Comparison of ENCODE assay signal across 26 cellular contexts in the genomic region with DNA sequence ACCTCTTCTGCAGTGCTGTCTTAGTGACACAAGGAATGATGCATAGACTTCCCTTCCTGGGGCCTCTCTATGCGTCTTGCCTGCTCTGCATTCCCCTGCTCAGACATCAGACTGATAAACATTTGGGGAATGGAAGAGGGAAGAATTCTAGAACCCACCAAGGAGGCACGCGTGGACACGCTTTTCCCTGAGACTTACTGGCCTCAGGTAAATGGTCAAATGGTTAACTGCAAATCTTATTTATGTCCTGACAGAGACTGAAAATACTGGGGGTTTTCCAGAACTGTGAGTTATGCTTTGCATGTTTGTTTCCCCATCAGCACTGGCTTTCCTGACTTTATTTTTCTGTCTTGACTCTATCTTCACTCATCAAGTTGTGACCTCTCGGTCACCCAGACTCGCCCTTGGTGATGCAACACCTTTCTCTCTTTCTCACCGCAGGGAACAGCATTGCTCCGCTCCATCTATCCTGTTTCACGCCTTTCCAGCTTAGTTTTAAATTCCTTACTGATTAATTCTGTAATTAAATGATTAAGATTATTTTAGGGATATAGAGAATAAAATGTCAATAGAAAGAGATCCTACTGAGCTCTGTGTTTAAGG.
DNase-seq lines count a peak whose midpoint lies in the region; ATAC-seq and TF ChIP-seq lines count a peak whose summit lies in the region.
"Had no signal": no experiment of that assay in that cellular context is flagged by ENCODE, and none has a peak within 500 bp of the region (broad histone marks: within the 10 kb centered on the region; RNA-seq: fewer than 3 reads in every experiment).

No MANE protein-coding gene starts in this region.

- H4K20me1 ChIP-seq in mammary epithelial cell (ENCODE audit: insufficient read depth, low read length) = no peaks in the 10 kb centered on the region
- H4K20me1 ChIP-seq: BLaER1 treated with 17β-estradiol and CSF1 and Interleukin-3, amounts not matched to agents 10 nM and 100 nM had no signal

- no peak overlapping the region for H3K4me3 ChIP-seq in mammary epithelial cell (replicated peaks in 1 of 3; ENCODE audit: insufficient read depth in 1 of 3, low read depth in 2 of 3, low read length in 3 of 3)
- H3K4me3 ChIP-seq: adrenal gland; BLaER1 treated with 17β-estradiol and CSF1 and Interleukin-3, amounts not matched to agents 10 nM and 100 nM; coronary artery; right lobe of liver; upper lobe of left lung had no signal

- H3K36me3 Mint-ChIP-seq in mesothelial cell of epicardium (no peaks in the 10 kb centered on the region), HFFc6 (ENCODE audit: low read depth) (no peaks in the 10 kb centered on the region), CD14-positive monocyte (no peaks in the 10 kb centered on the region)
- H3K36me3 Mint-ChIP-seq: activated CD8-positive, alpha-beta memory T cell treated with anti-CD3 and anti-CD28 coated beads, Interleukin-2, amount 10 ng/mL, durations not matched to agents 7 days and 5 days; stimulated activated effector memory CD8-positive, alpha-beta T cell treated with anti-CD3 and anti-CD28 coated beads, Interleukin-12 subunit alpha, Interleukin-12 subunit beta, amount 100 ng/mL, for 72 hours had no signal

- H3K4me1 Mint-ChIP-seq in mesothelial cell of epicardium (peaks cover 50% of the 10 kb centered on the region), HFFc6 (ENCODE audit: low read depth) (no peaks in the 10 kb centered on the region), CD14-positive monocyte (no peaks in the 10 kb centered on the region)
- H3K4me1 Mint-ChIP-seq: activated CD4-positive, alpha-beta T cell treated with anti-CD3 and anti-CD28 coated beads, Interleukin-2, amount 10 ng/mL, durations not matched to agents 7 days and 5 days; activated CD8-positive, alpha-beta memory T cell treated with anti-CD3 and anti-CD28 coated beads, Interleukin-2, amount 10 ng/mL, durations not matched to agents 7 days and 5 days; stimulated activated effector memory CD8-positive, alpha-beta T cell treated with anti-CD3 and anti-CD28 coated beads, Interleukin-12 subunit alpha, Interleukin-12 subunit beta, amount 100 ng/mL, for 72 hours had no signal

- CTCF ChIA-PET in mammary epithelial cell (lab: Charles Lee; ENCODE audit: low non-redundant PET) = no interaction called here

- peaks cover 5% of the 10 kb centered on the region for H3K4me1 ChIP-seq in mammary epithelial cell (ENCODE audit: insufficient read depth, low read length)
- H3K4me1 ChIP-seq: adrenal gland, right lobe of liver, upper lobe of left lung had no signal

- no peak overlapping the region for H2AFZ ChIP-seq in mammary epithelial cell (ENCODE audit: low read depth, low read length)

- H3K9me3 Mint-ChIP-seq in mesothelial cell of epicardium (no peaks in the 10 kb centered on the region), HFFc6 (no peaks in the 10 kb centered on the region), CD14-positive monocyte (peaks cover 0 to 3% (median 2%) of the 10 kb centered on the region in 7 donors)
- H3K9me3 Mint-ChIP-seq: activated CD4-positive, alpha-beta T cell treated with anti-CD3 and anti-CD28 coated beads, Interleukin-2, amount 10 ng/mL, durations not matched to agents 7 days and 5 days had no signal

- H3K27me3 ChIP-seq in mammary epithelial cell (ENCODE audit: insufficient read depth, low read length) = no peaks in the 10 kb centered on the region
- H3K27me3 ChIP-seq: adrenal gland; BLaER1 treated with 17β-estradiol and CSF1 and Interleukin-3, amounts not matched to agents 10 nM and 100 nM; right lobe of liver; upper lobe of left lung had no signal

- H3K27me3 Mint-ChIP-seq in mesothelial cell of epicardium (ENCODE audit: low read depth) = no peaks in the 10 kb centered on the region
- H3K27me3 Mint-ChIP-seq in HFFc6 (ENCODE audit: insufficient read depth) = peaks cover 28% of the 10 kb centered on the region
- H3K27me3 Mint-ChIP-seq in CD14-positive monocyte (ENCODE audit: low read depth in 3 of 3) = peaks cover 2 to 5% (median 3%) of the 10 kb centered on the region in 3 donors
- H3K27me3 Mint-ChIP-seq: activated CD4-positive, alpha-beta T cell treated with anti-CD3 and anti-CD28 coated beads, Interleukin-2, amount 10 ng/mL, durations not matched to agents 7 days and 5 days; activated CD8-positive, alpha-beta memory T cell treated with anti-CD3 and anti-CD28 coated beads, Interleukin-2, amount 10 ng/mL, durations not matched to agents 7 days and 5 days; progenitor cell of endocrine pancreas had no signal

- H3K36me3 ChIP-seq in mammary epithelial cell (ENCODE audit: insufficient read depth, low read length) = no peaks in the 10 kb centered on the region
- H3K36me3 ChIP-seq: adrenal gland; BLaER1 treated with 17β-estradiol and CSF1 and Interleukin-3, amounts not matched to agents 10 nM and 100 nM; right lobe of liver; upper lobe of left lung had no signal

- WGBS in mammary epithelial cell (ENCODE audit: low coverage, missing lambda C conversion rate) = 83% methylated on average over 9 of the region's 9 CpGs

- dilution Hi-C loops in mammary epithelial cell (cut with HindIII; ENCODE audit: low sequenced_read_pairs) = no loop called here

- in situ Hi-C loops in mammary epithelial cell (cut with MboI; ENCODE audit: low sequenced_read_pairs in 2 of 2) = no loop called here

- no peak overlapping the region for H3K27ac ChIP-seq in mammary epithelial cell (ENCODE audit: insufficient read depth, low read depth, low read length)
- H3K27ac ChIP-seq: adrenal gland; BLaER1 treated with 17β-estradiol and CSF1 and Interleukin-3, amounts not matched to agents 10 nM and 100 nM; coronary artery; right lobe of liver; upper lobe of left lung had no signal

- H3K79me2 ChIP-seq in mammary epithelial cell (ENCODE audit: insufficient read depth, low read length) = no peaks in the 10 kb centered on the region

- H3K27ac Mint-ChIP-seq in mesothelial cell of epicardium = peak overlapping the region; percentile 52
- H3K27ac Mint-ChIP-seq in HFFc6 = no peak overlapping the region
- no peak overlapping the region for H3K27ac Mint-ChIP-seq in CD14-positive monocyte
- H3K27ac Mint-ChIP-seq: activated CD4-positive, alpha-beta T cell treated with anti-CD3 and anti-CD28 coated beads, Interleukin-2, amount 10 ng/mL, durations not matched to agents 7 days and 5 days; activated CD8-positive, alpha-beta memory T cell treated with anti-CD3 and anti-CD28 coated beads, Interleukin-2, amount 10 ng/mL, durations not matched to agents 7 days and 5 days; activated naive CD4-positive, alpha-beta T cell treated with anti-CD3 and anti-CD28 coated beads for 36 hours; progenitor cell of endocrine pancreas; stimulated activated effector memory CD8-positive, alpha-beta T cell treated with anti-CD3 and anti-CD28 coated beads, Interleukin-12 subunit alpha, Interleukin-12 subunit beta, amount 100 ng/mL, for 72 hours had no signal

- no peaks in the 10 kb centered on the region for H3K9me3 ChIP-seq in mammary epithelial cell (replicated peaks; ENCODE audit: insufficient read depth, low read length)
- H3K9me3 ChIP-seq: adrenal gland; BLaER1 treated with 17β-estradiol and CSF1 and Interleukin-3, amounts not matched to agents 10 nM and 100 nM; right lobe of liver; upper lobe of left lung had no signal

- ATAC-seq in GM18858 (IDR thresholded peaks at IDR 0.05; ENCODE audit: unreplicated experiment) = peak; percentile 54
- ATAC-seq in HG02642 (IDR thresholded peaks at IDR 0.05; ENCODE audit: poor library complexity, unreplicated experiment) = peak; percentile 56
- ATAC-seq in GM21360 (IDR thresholded peaks at IDR 0.05; ENCODE audit: unreplicated experiment) = no peak
- ATAC-seq: activated CD8-positive, alpha-beta memory T cell treated with anti-CD3 and anti-CD28 coated beads, Interleukin-2, amount 10 ng/mL, durations not matched to agents 7 days and 5 days; Panc1; right lobe of liver; stimulated activated effector memory CD8-positive, alpha-beta T cell treated with anti-CD3 and anti-CD28 coated beads, Interleukin-12 subunit alpha, Interleukin-12 subunit beta, amount 100 ng/mL, for 72 hours had no signal

- H3K4me2 ChIP-seq in mammary epithelial cell (ENCODE audit: insufficient read depth, low read depth, low read length) = no peak overlapping the region

- intact Hi-C loops in mammary epithelial cell (cut with micrococcal nuclease) = no loop called here
- intact Hi-C loops in CD14-positive monocyte (cut with micrococcal nuclease) = no loop called here

- TF ChIP-seq CTCF in mammary epithelial cell (conservative IDR thresholded peaks at IDR 0.05 in 1 of 2, IDR thresholded peaks at IDR 0.05 in 1 of 2; ENCODE audit: extremely low read depth in 1 of 2, insufficient read depth in 1 of 2, low read depth in 1 of 2, low read length in 2 of 2) (no peak), mesothelial cell of epicardium (IDR thresholded peaks at IDR 0.05; ENCODE audit: unreplicated experiment) (no peak), HFFc6 (IDR thresholded peaks at IDR 0.05) (no peak), CD14-positive monocyte (IDR thresholded peaks at IDR 0.05) (no peak)

- DNase-seq in mammary epithelial cell (peak; percentile 24), mesothelial cell of epicardium (ENCODE audit: low spot score in 2 of 2, unreplicated experiment in 2 of 2) (no peak), HFFc6 (no peak), CD14-positive monocyte (ENCODE audit: low spot score) (no peak)
- DNase-seq: activated CD4-positive, alpha-beta T cell treated with anti-CD3 and anti-CD28 coated beads, Interleukin-2, amount 10 ng/mL, durations not matched to agents 7 days and 5 days; activated CD8-positive, alpha-beta memory T cell treated with anti-CD3 and anti-CD28 coated beads, Interleukin-2, amount 10 ng/mL, durations not matched to agents 7 days and 5 days; activated naive CD4-positive, alpha-beta T cell treated with anti-CD3 and anti-CD28 coated beads for 36 hours; adrenal gland; Calu3; effector memory CD4-positive, alpha-beta T cell; foreskin melanocyte; NCI-H1105 treated with DMSO at 0.1 percent for 48 hours; NCI-H2029; NCI-H2227 treated with DMSO at 0.1 percent for 48 hours; right lobe of liver; stimulated activated CD4-positive, alpha-beta T cell treated with anti-CD3 and anti-CD28 coated beads, Interleukin-4, amount 100 ng/mL, for 24 hours; substantia nigra; upper lobe of left lung had no signal

- no TSS peak for BruUV-seq in mammary epithelial cell (replicated peaks; lab: Mats Ljungman, UMichigan)

- H3K9ac ChIP-seq in mammary epithelial cell (ENCODE audit: insufficient read depth, low read length) = no peak overlapping the region
- H3K9ac ChIP-seq: BLaER1 treated with 17β-estradiol and CSF1 and Interleukin-3, amounts not matched to agents 10 nM and 100 nM had no signal

- H3K4me3 Mint-ChIP-seq in mesothelial cell of epicardium (no peak overlapping the region), HFFc6 (no peak overlapping the region), CD14-positive monocyte (no peak overlapping the region)
- H3K4me3 Mint-ChIP-seq: activated CD4-positive, alpha-beta T cell treated with anti-CD3 and anti-CD28 coated beads, Interleukin-2, amount 10 ng/mL, durations not matched to agents 7 days and 5 days; activated CD8-positive, alpha-beta memory T cell treated with anti-CD3 and anti-CD28 coated beads, Interleukin-2, amount 10 ng/mL, durations not matched to agents 7 days and 5 days; activated naive CD4-positive, alpha-beta T cell treated with anti-CD3 and anti-CD28 coated beads for 36 hours; stimulated activated effector memory CD8-positive, alpha-beta T cell treated with anti-CD3 and anti-CD28 coated beads, Interleukin-12 subunit alpha, Interleukin-12 subunit beta, amount 100 ng/mL, for 72 hours had no signal
